Comparison of ENCODE assay signal across 26 cellular contexts in the genomic region with DNA sequence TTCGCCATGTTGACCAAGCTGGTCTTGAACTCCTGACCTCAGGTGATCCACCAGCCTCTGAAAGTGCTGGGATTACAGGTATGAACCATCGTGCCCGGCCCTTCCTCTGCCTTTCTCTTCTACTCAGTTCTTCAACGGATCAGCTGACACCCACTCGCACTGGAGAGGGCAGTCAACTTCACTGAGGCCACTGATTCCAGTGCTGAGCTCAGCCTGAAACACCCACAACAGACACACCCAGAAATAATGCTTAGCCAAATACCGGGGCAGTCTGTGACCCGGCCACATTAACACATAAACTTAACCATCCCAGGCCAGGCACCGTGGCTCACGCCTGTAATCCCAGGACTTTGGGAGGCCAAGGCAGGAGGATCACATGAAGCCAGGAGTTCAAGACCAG.
"Had no signal": no experiment of that assay in that cellular context is flagged by ENCODE, and none has a peak within 500 bp of the region (broad histone marks: within the 10 kb centered on the region; RNA-seq: fewer than 3 reads in every experiment).

No MANE protein-coding gene starts in this region.

- H3K4me3 Mint-ChIP-seq: activated CD4-positive, alpha-beta memory T cell treated with anti-CD3 and anti-CD28 coated beads for 36 hours; activated CD4-positive, alpha-beta T cell treated with anti-CD3 and anti-CD28 coated beads, Interleukin-2, amount 10 ng/mL, durations not matched to agents 24 days and 14 days; activated naive CD8-positive, alpha-beta T cell; naive thymus-derived CD8-positive, alpha-beta T cell; neural crest cell had no signal

- H3K36me3 Mint-ChIP-seq: activated CD4-positive, alpha-beta memory T cell treated with anti-CD3 and anti-CD28 coated beads for 36 hours; activated naive CD8-positive, alpha-beta T cell; naive thymus-derived CD8-positive, alpha-beta T cell had no signal

- H3K27me3 Mint-ChIP-seq: activated naive CD8-positive, alpha-beta T cell had no signal

- H3K27ac ChIP-seq: body of pancreas, cardiac muscle cell, colonic mucosa, esophagus squamous epithelium, spleen, testis, transverse colon had no signal

- H3K4me1 Mint-ChIP-seq: activated CD4-positive, alpha-beta T cell treated with anti-CD3 and anti-CD28 coated beads, Interleukin-2, amount 10 ng/mL, durations not matched to agents 24 days and 14 days; neural crest cell had no signal

- DNase-seq: activated CD4-positive, alpha-beta memory T cell treated with anti-CD3 and anti-CD28 coated beads for 36 hours; activated CD4-positive, alpha-beta T cell treated with anti-CD3 and anti-CD28 coated beads, Interleukin-2, amount 10 ng/mL, durations not matched to agents 24 days and 14 days; activated CD4-positive, CD25-positive, alpha-beta regulatory T cell treated with anti-CD3 and anti-CD28 coated beads, Interleukin-2, amount 50 U/mL, for 72 hours; activated effector memory CD4-positive, alpha-beta T cell treated with Interleukin-2 at 50 U/mL for 16 hours; activated naive CD4-positive, alpha-beta T cell treated with Interleukin-2 at 50 U/mL for 16 hours; activated T-cell treated with anti-CD3 and anti-CD28 coated beads, Interleukin-2, amount 50 U/mL, for 48 hours; anterior cingulate cortex; body of pancreas; cerebellar nuclear complex; colonic mucosa; esophagus squamous epithelium; left cardiac atrium; midbrain; naive thymus-derived CD8-positive, alpha-beta T cell; nucleus accumbens; right cardiac atrium; spleen; stimulated activated CD4-positive, alpha-beta T cell treated with anti-CD3 and anti-CD28 coated beads, Interleukin-2, amount 100 ng/mL, for 48 hours; stimulated activated naive CD8-positive, alpha-beta T cell treated with anti-CD3 and anti-CD28 coated beads, Interleukin-15, Interleukin-2, amounts not matched to agents 100 U/mL and 50 U/mL, for 24 hours; T-helper 2 cell; testis; transverse colon had no signal

- H3K4me1 ChIP-seq: body of pancreas, colonic mucosa, esophagus squamous epithelium, testis, transverse colon had no signal

- H3K36me3 ChIP-seq: cardiac muscle cell, colonic mucosa, esophagus squamous epithelium, spleen, transverse colon had no signal

- H3K27ac Mint-ChIP-seq: activated CD4-positive, alpha-beta memory T cell treated with anti-CD3 and anti-CD28 coated beads for 36 hours; activated CD4-positive, alpha-beta T cell treated with anti-CD3 and anti-CD28 coated beads, Interleukin-2, amount 10 ng/mL, durations not matched to agents 24 days and 14 days; activated naive CD8-positive, alpha-beta T cell; naive thymus-derived CD8-positive, alpha-beta T cell had no signal

- H3K9me3 Mint-ChIP-seq: activated CD4-positive, alpha-beta memory T cell treated with anti-CD3 and anti-CD28 coated beads for 36 hours; activated CD4-positive, alpha-beta T cell treated with anti-CD3 and anti-CD28 coated beads, Interleukin-2, amount 10 ng/mL, durations not matched to agents 24 days and 14 days had no signal

- H3K4me3 ChIP-seq: body of pancreas, cardiac muscle cell, colonic mucosa, esophagus squamous epithelium, spleen, testis, transverse colon had no signal

- H3K9me3 ChIP-seq: body of pancreas, colonic mucosa, esophagus squamous epithelium, testis, transverse colon had no signal

- ATAC-seq: body of pancreas; left cardiac atrium; naive thymus-derived CD8-positive, alpha-beta T cell; right cardiac atrium; SK-N-SH treated with all-trans-retinoic acid at 6 μM for 48 hours; stimulated activated naive CD8-positive, alpha-beta T cell treated with anti-CD3 and anti-CD28 coated beads, Interleukin-15, Interleukin-2, amounts not matched to agents 100 U/mL and 50 U/mL, for 24 hours had no signal

- H3K27me3 ChIP-seq: body of pancreas, cardiac muscle cell, colonic mucosa, spleen, testis, transverse colon had no signal
